Comparison of ENCODE assay signal across 31 cellular contexts in genomic region chr10:132600416-132600815, GRCh38.
"Had no signal": no experiment of that assay in that cellular context is flagged by ENCODE, and none has a peak within 500 bp of the region (broad histone marks: within the 10 kb centered on the region; RNA-seq: fewer than 3 reads in every experiment).

No MANE protein-coding gene starts in this region.

- ATAC-seq: activated CD4-positive, CD25-positive, alpha-beta regulatory T cell treated with anti-CD3 and anti-CD28 coated beads, Interleukin-2, amount 50 U/mL, for 24 hours; activated CD8-positive, alpha-beta memory T cell treated with anti-CD3 and anti-CD28 coated beads, Interleukin-2, amount 10 ng/mL, durations not matched to agents 7 days and 5 days; activated CD8-positive, alpha-beta T cell treated with anti-CD3 and anti-CD28 coated beads, Interleukin-2, amount 10 ng/mL, durations not matched to agents 7 days and 5 days; T-helper 17 cell had no signal

- H3K27me3 Mint-ChIP-seq: activated B cell treated with CpG ODN at 0.5 μM for 24 hours; activated CD4-positive, alpha-beta memory T cell treated with anti-CD3 and anti-CD28 coated beads for 36 hours; activated naive CD4-positive, alpha-beta T cell treated with anti-CD3 and anti-CD28 coated beads, Interleukin-2, amount 50 U/mL, for 24 hours; activated naive CD8-positive, alpha-beta T cell treated with anti-CD3 and anti-CD28 coated beads, Interleukin-2, amount 10 ng/mL, durations not matched to agents 7 days and 5 days; central memory CD8-positive, alpha-beta T cell; T-helper 17 cell had no signal

- H3K36me3 ChIP-seq: brain microvascular endothelial cell, esophagus squamous epithelium, WERI-Rb-1 had no signal

- H3K27ac Mint-ChIP-seq: activated B cell treated with CpG ODN at 0.5 μM for 24 hours; activated CD4-positive, alpha-beta memory T cell treated with anti-CD3 and anti-CD28 coated beads for 36 hours; activated CD4-positive, alpha-beta T cell treated with anti-CD3 and anti-CD28 coated beads, Interleukin-2, amount 10 ng/mL, durations not matched to agents 24 days and 14 days; activated CD8-positive, alpha-beta memory T cell treated with anti-CD3 and anti-CD28 coated beads, Interleukin-2, amount 10 ng/mL, durations not matched to agents 7 days and 5 days; activated CD8-positive, alpha-beta T cell treated with anti-CD3 and anti-CD28 coated beads, Interleukin-2, amount 10 ng/mL, durations not matched to agents 7 days and 5 days; activated naive CD4-positive, alpha-beta T cell treated with anti-CD3 and anti-CD28 coated beads for 36 hours; activated naive CD4-positive, alpha-beta T cell treated with anti-CD3 and anti-CD28 coated beads, Interleukin-2, amount 50 U/mL, for 24 hours; activated naive CD8-positive, alpha-beta T cell treated with anti-CD3 and anti-CD28 coated beads, Interleukin-2, amount 10 ng/mL, durations not matched to agents 7 days and 5 days; activated T-helper 1 cell treated with anti-CD3 and anti-CD28 coated beads, Interleukin-12 subunit alpha, Interleukin-12 subunit beta, Interleukin-2, Interleukin-4 antibody, amounts not matched to agents 30 ng/mL and 10 ng/mL and 1 ng/mL, durations not matched to agents 14 hours and 24 hours and 36 hours; activated T-helper 2 cell treated with anti-CD3 and anti-CD28 coated beads, Interferon-gamma antibody, Interleukin-2, Interleukin-4, amounts not matched to agents 10 μg/mL and 5 μg/mL and 100 μg/mL, durations not matched to agents 14 hours and 24 hours and 36 hours; dendritic cell treated with granulocyte-macrophage colony-stimulating factor and Interleukin-4, amounts not matched to agents 40 ng/mL and 50 ng/mL, for 4 days; endodermal cell; T-helper 17 cell; T-helper 2 cell treated with Interferon-gamma antibody and Interleukin-4, amounts not matched to agents 5 μg/mL and 100 μg/mL, for 36 hours had no signal

- H3K27me3 ChIP-seq: brain microvascular endothelial cell, dorsolateral prefrontal cortex, esophagus squamous epithelium had no signal

- FAIRE-seq: astrocyte, bronchial epithelial cell had no signal

- H3K4me1 Mint-ChIP-seq: activated CD8-positive, alpha-beta memory T cell treated with anti-CD3 and anti-CD28 coated beads, Interleukin-2, amount 10 ng/mL, durations not matched to agents 7 days and 5 days; activated naive CD8-positive, alpha-beta T cell treated with anti-CD3 and anti-CD28 coated beads, Interleukin-2, amount 10 ng/mL, durations not matched to agents 7 days and 5 days; endodermal cell had no signal

- H3K27ac ChIP-seq: brain microvascular endothelial cell, dorsolateral prefrontal cortex, esophagus squamous epithelium, WERI-Rb-1 had no signal

- DNase-seq: activated B cell treated with CpG ODN at 0.5 μM for 24 hours; activated CD4-positive, alpha-beta memory T cell treated with anti-CD3 and anti-CD28 coated beads for 36 hours; activated CD4-positive, alpha-beta T cell treated with anti-CD3 and anti-CD28 coated beads, Interleukin-2, amount 10 ng/mL, durations not matched to agents 24 days and 14 days; activated CD8-positive, alpha-beta memory T cell treated with anti-CD3 and anti-CD28 coated beads, Interleukin-2, amount 10 ng/mL, durations not matched to agents 7 days and 5 days; activated CD8-positive, alpha-beta memory T cell treated with anti-CD3 and anti-CD28 coated beads, Interleukin-2, amount 50 U/mL, for 4 hours; activated CD8-positive, alpha-beta T cell treated with anti-CD3 and anti-CD28 coated beads, Interleukin-2, amount 10 ng/mL, durations not matched to agents 7 days and 5 days; activated naive CD4-positive, alpha-beta T cell treated with anti-CD3 and anti-CD28 coated beads for 36 hours; activated naive CD8-positive, alpha-beta T cell treated with anti-CD3 and anti-CD28 coated beads, Interleukin-2, amount 10 ng/mL, durations not matched to agents 7 days and 5 days; activated T-cell treated with anti-CD3 and anti-CD28 coated beads, Interleukin-2, amount 50 U/mL, for 1 hour; anterior cingulate cortex; brain microvascular endothelial cell; dorsolateral prefrontal cortex; effector memory CD4-positive, alpha-beta T cell; endodermal cell; erythroblast; esophagus squamous epithelium; foreskin melanocyte; T-helper 1 cell; T-helper 17 cell; T1000; WERI-Rb-1 had no signal

- H3K4me3 Mint-ChIP-seq: activated B cell treated with CpG ODN at 0.5 μM for 24 hours; activated CD4-positive, alpha-beta memory T cell treated with anti-CD3 and anti-CD28 coated beads for 36 hours; activated CD4-positive, alpha-beta T cell treated with anti-CD3 and anti-CD28 coated beads, Interleukin-2, amount 10 ng/mL, durations not matched to agents 24 days and 14 days; activated CD8-positive, alpha-beta memory T cell treated with anti-CD3 and anti-CD28 coated beads, Interleukin-2, amount 10 ng/mL, durations not matched to agents 7 days and 5 days; activated CD8-positive, alpha-beta T cell treated with anti-CD3 and anti-CD28 coated beads, Interleukin-2, amount 10 ng/mL, durations not matched to agents 7 days and 5 days; activated naive CD4-positive, alpha-beta T cell treated with anti-CD3 and anti-CD28 coated beads for 36 hours; activated naive CD4-positive, alpha-beta T cell treated with anti-CD3 and anti-CD28 coated beads, Interleukin-2, amount 50 U/mL, for 24 hours; activated naive CD8-positive, alpha-beta T cell treated with anti-CD3 and anti-CD28 coated beads, Interleukin-2, amount 10 ng/mL, durations not matched to agents 7 days and 5 days; activated T-helper 1 cell treated with anti-CD3 and anti-CD28 coated beads, Interleukin-12 subunit alpha, Interleukin-12 subunit beta, Interleukin-2, Interleukin-4 antibody, amounts not matched to agents 30 ng/mL and 10 ng/mL and 1 ng/mL, durations not matched to agents 14 hours and 24 hours and 36 hours; central memory CD8-positive, alpha-beta T cell; dendritic cell treated with granulocyte-macrophage colony-stimulating factor and Interleukin-4, amounts not matched to agents 40 ng/mL and 50 ng/mL, for 4 days; endodermal cell; T-helper 17 cell; T-helper 2 cell treated with Interferon-gamma antibody and Interleukin-4, amounts not matched to agents 5 μg/mL and 100 μg/mL, for 36 hours had no signal

- H3K4me3 ChIP-seq: coronary artery, dorsolateral prefrontal cortex, esophagus squamous epithelium had no signal
